ENCODE assay signal across 1 cellular context in the genomic region with DNA sequence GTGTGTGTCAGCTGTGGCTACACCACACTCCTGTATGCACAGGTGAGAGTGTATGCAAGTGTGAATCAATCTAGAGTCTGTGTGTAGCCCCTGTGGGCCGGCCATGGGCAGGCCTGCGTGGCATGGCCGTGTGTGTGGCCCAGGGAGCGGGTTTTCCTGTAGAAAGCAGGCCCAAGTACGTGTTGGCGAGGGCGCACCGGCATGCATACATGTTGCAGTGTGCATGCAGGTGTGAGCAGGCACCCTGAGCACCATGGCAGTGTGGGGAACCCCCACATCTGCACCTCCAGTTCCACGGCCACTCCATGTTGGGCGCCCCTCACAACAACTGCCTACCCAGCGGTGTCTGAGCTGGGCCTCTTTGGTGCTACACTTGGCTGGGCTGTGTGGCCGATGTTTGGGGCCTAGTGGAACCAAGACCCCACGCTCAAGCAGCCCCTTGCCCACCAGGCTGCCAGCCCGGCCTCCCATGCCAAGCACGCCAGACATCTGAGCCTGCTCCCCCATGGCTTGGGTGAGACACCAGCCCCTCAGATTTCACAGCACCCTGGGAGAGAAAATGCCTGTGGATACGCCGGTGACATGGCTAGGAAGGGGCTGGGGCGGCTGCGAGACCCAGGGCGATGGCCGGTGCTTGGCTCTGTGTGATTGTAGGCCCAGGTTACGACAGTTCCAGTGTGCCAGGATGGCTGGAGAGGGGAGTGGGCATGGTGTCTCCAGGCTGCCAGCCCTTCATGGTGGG.
TF ChIP-seq lines count a peak whose summit lies in the region.

No MANE protein-coding gene starts in this region.

TF ChIP-seq in IMR-90, 13 proteins besides CTCF, POLR2A, EP300 and RAD21:
- TF ChIP-seq CHD1 (IDR thresholded peaks at IDR 0.05; ENCODE audit: low read depth, low read length) (no peak), BHLHE40 (IDR thresholded peaks at IDR 0.05; ENCODE audit: low read depth, low read length) (no peak)
